In the genomic region with DNA sequence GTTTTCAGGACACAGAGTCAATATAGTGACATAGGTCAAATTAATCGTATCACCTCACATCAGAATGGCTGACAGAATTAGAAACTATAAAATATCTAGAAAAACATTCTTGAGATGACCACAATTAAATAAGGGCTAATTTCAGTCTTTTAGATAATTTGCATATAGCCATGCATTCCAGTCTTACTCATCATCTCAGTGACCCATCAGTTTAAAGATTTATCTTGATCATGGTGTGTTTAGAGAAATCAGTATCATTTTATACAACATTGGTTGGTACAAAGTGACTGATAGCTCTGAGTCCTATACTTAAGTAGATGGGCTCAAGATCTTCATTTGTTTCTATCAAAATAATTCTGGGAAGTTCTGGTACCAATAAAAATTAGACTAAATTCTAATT, we compare ENCODE assay signal across 9 cellular contexts.
"Had no signal": no experiment of that assay in that cellular context is flagged by ENCODE, and none has a peak within 500 bp of the region (broad histone marks: within the 10 kb centered on the region; RNA-seq: fewer than 3 reads in every experiment).

No MANE protein-coding gene starts in this region.

- ATAC-seq: activated CD4-positive, CD25-positive, alpha-beta regulatory T cell treated with anti-CD3 and anti-CD28 coated beads, Interleukin-2, amount 50 U/mL, for 24 hours; activated naive CD4-positive, alpha-beta T cell treated with anti-CD3 and anti-CD28 coated beads, Interleukin-2, amount 50 U/mL, for 72 hours had no signal

- H3K27me3 ChIP-seq: esophagus muscularis mucosa, thyroid gland had no signal

- H3K4me3 ChIP-seq: esophagus muscularis mucosa, smooth muscle cell, thyroid gland had no signal

- H3K36me3 ChIP-seq: esophagus muscularis mucosa, thyroid gland had no signal

- H3K27ac ChIP-seq: esophagus muscularis mucosa, thyroid gland had no signal

- H3K4me1 ChIP-seq: esophagus muscularis mucosa, thyroid gland had no signal

- DNase-seq: activated CD4-positive, alpha-beta T cell treated with anti-CD3 and anti-CD28 coated beads, Interleukin-2, amount 50 U/mL, for 4 hours; activated CD8-positive, alpha-beta memory T cell treated with anti-CD3 and anti-CD28 coated beads, Interleukin-2, amount 10 ng/mL, durations not matched to agents 7 days and 5 days; activated effector memory CD4-positive, alpha-beta T cell treated with anti-CD3 and anti-CD28 coated beads, Interleukin-2, amount 50 U/mL, for 16 hours; activated T-cell treated with anti-CD3 and anti-CD28 coated beads, Interleukin-2, amount 50 U/mL, for 24 hours; thyroid gland had no signal

- H3K9me3 ChIP-seq: esophagus muscularis mucosa, thyroid gland had no signal
